Comparison of ENCODE assay signal across 4 cellular contexts in the genomic region with DNA sequence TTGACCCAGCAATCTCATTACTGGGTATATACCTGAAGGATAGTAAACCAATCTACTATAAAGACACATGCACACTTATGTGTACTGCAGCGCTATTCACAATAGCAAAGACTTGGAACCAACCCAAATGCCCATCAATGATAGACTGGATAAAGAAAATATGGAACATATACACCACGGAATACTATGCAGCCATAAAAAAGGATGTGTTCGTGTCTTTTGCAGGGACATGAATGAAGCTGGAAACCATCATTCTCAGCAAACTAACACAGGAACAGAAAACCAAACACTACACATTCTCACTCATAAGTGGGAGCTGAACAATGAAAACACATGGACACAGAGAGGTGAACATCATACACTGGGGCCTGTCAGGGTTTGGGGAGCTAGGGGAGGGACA.
DNase-seq lines count a peak whose midpoint lies in the region; ATAC-seq, FAIRE-seq and TF ChIP-seq lines count a peak whose summit lies in the region.
"Not testable (repeated sequence)": the region's sequence is repeated elsewhere in the genome, so short reads cannot be mapped to it uniquely, and the experiment has no call there.

No MANE protein-coding gene starts in this region.

- not testable (repeated sequence) for FAIRE-seq in K562 (lab: Jason Lieb, UNC); HepG2 (lab: Jason Lieb, UNC)

- not testable (repeated sequence) for H3K27me3 ChIP-seq in K562 (ENCODE audit: control insufficient read depth in 2 of 2, insufficient read depth in 2 of 2, low read length in 2 of 2); HepG2 (ENCODE audit: control insufficient read depth in 1 of 2, insufficient read depth in 2 of 2, low read length in 2 of 2)

- not testable (repeated sequence) for ATAC-seq in K562, HepG2

- H4K20me1 ChIP-seq in K562 (replicated peaks; ENCODE audit: control insufficient read depth, insufficient read depth, low read length); HepG2 (ENCODE audit: insufficient read depth, low read length): not testable (repeated sequence)

- BruUV-seq in K562 (replicated peaks; lab: Mats Ljungman, UMichigan); HepG2 (replicated peaks; lab: Mats Ljungman, UMichigan): not testable (repeated sequence)

- not testable (repeated sequence) for TF ChIP-seq RAD21 in K562 (CRISPR knock-in tag; conservative IDR thresholded peaks at IDR 0.05 in 1 of 2, IDR thresholded peaks at IDR 0.05 in 1 of 2); HepG2 (CRISPR knock-in tag; IDR thresholded peaks at IDR 0.05)

- not testable (repeated sequence) for H3K9ac ChIP-seq in K562 (ENCODE audit: insufficient read depth in 1 of 2, low read depth in 2 of 2, low read length in 2 of 2); HepG2 (ENCODE audit: insufficient read depth, low read depth, low read length)

- H3K9me3 ChIP-seq in HEK293 (ENCODE audit: control insufficient read depth, insufficient read depth, low read depth, low read length); K562 (replicated peaks; ENCODE audit: control insufficient read depth, insufficient read depth, low read depth, low read length); HepG2 (ENCODE audit: low read length): not testable (repeated sequence)

- POLR2A ChIA-PET in HEK293 (lab: Yijun Ruan, JAX); K562 (lab: Yijun Ruan, JAX); HepG2 (lab: Yijun Ruan, JAX): not testable (repeated sequence)

- not testable (repeated sequence) for TF ChIP-seq EP300 in K562 (IDR thresholded peaks at IDR 0.05; ENCODE audit: low read length); HepG2 (IDR thresholded peaks at IDR 0.05; ENCODE audit: low read depth in 2 of 2, low read length in 2 of 2); HepG2 (CRISPR knock-in tag; IDR thresholded peaks at IDR 0.05; ENCODE audit: borderline replicate concordance)

- TF ChIP-seq CTCF in HEK293 (tag by site-specific recombination; IDR thresholded peaks at IDR 0.05); VCaP (conservative IDR thresholded peaks at IDR 0.05); K562 (IDR thresholded peaks at IDR 0.05 in 2 of 3, conservative IDR thresholded peaks at IDR 0.05 in 1 of 3; ENCODE audit: insufficient read depth in 2 of 3, low read depth in 1 of 3, low read length in 3 of 3); HepG2 (CRISPR knock-in tag; IDR thresholded peaks at IDR 0.05): not testable (repeated sequence)

- H3K4me3 ChIP-seq in HEK293 (ENCODE audit: low read depth, low read length); K562; HepG2 (replicated peaks in 1 of 3; ENCODE audit: insufficient read depth in 1 of 3, low read depth in 2 of 3, low read length in 3 of 3): not testable (repeated sequence)

- not testable (repeated sequence) for H3K4me2 ChIP-seq in K562 (ENCODE audit: insufficient read depth, low read length); HepG2 (ENCODE audit: low read depth, low read length)

- not testable (repeated sequence) for H3K79me2 ChIP-seq in K562 (ENCODE audit: control insufficient read depth, insufficient read depth, low read length); HepG2 (ENCODE audit: insufficient read depth, low read length)

- not testable (repeated sequence) for H3K36me3 ChIP-seq in HEK293 (ENCODE audit: control insufficient read depth in 2 of 2, insufficient read depth in 1 of 2, low read length in 2 of 2); K562 (ENCODE audit: control insufficient read depth, insufficient read depth, low read length); HepG2 (replicated peaks in 1 of 2; ENCODE audit: control insufficient read depth in 1 of 2, insufficient read depth in 2 of 2, low read length in 2 of 2)

- in situ Hi-C loops in K562 (cut with MboI); HepG2 (cut with HindIII; ENCODE audit: extremely low pct_ligation_motif_present, low pct_unique_long_range_greater_than_20kb): not testable (repeated sequence)

- not testable (repeated sequence) for H3K4me1 ChIP-seq in HEK293 (ENCODE audit: control insufficient read depth, insufficient read depth, low read length); K562 (replicated peaks in 1 of 2; ENCODE audit: control insufficient read depth in 2 of 2, insufficient read depth in 2 of 2, low read length in 2 of 2)
- peaks cover 48% of the 10 kb centered on the region for H3K4me1 ChIP-seq in HepG2 (ENCODE audit: insufficient read depth, low read length)

- not testable (repeated sequence) for H2AFZ ChIP-seq in K562 (ENCODE audit: low read depth, low read length); HepG2 (ENCODE audit: low read length)

- not testable (repeated sequence) for H3K27ac ChIP-seq in HEK293 (ENCODE audit: extremely low read depth, low read depth, low read length); K562 (ENCODE audit: extremely low read depth, low read depth, low read length); HepG2 (ENCODE audit: extremely low read length, insufficient read depth, low read length)
- peak overlapping the region; percentile 19; the same call in 1 of the 2 replicates for H3K27ac ChIP-seq in VCaP

- CTCF ChIA-PET in HEK293 (lab: Yijun Ruan, JAX), result interaction anchor here (1.9 to 3.9 kb wide), 3 partner anchors 8 to 19 kb away, joined by 11 to 24 read pairs (median 12); no protein-coding TSS in a partner anchor
- CTCF ChIA-PET in K562 (lab: Yijun Ruan, JAX; ENCODE audit: low intra/inter-chr PET ratio), result not testable (repeated sequence)
- CTCF ChIA-PET in HepG2 (lab: Yijun Ruan, JAX; ENCODE audit: low intra/inter-chr PET ratio, low total read pairs), result interaction anchor here (2.5 kb wide), 1 partner anchor 139 kb away, joined by 42 read pairs; no protein-coding TSS in a partner anchor

- H3K9me1 ChIP-seq in K562 (ENCODE audit: control insufficient read depth, insufficient read depth, low read length), result not testable (repeated sequence)

- 0% methylated on average over 3 of the region's 3 CpGs for WGBS in K562 (ENCODE audit: insufficient coverage, low coverage, missing lambda C conversion rate)
- WGBS in HepG2 (ENCODE audit: low lambda C conversion rate), result 97% methylated on average over 3 of the region's 3 CpGs

- not testable (repeated sequence) for DNase-seq in K562 (ENCODE audit: extremely low read depth in 1 of 4, low spot score in 3 of 4); HepG2 (ENCODE audit: low spot score)

- not testable (repeated sequence) for TF ChIP-seq POLR2A in K562 (conservative IDR thresholded peaks at IDR 0.05); HepG2 (IDR thresholded peaks at IDR 0.05; ENCODE audit: insufficient read depth in 1 of 2, low read depth in 2 of 2, low read length in 2 of 2)

- intact Hi-C loops in K562 (cut with micrococcal nuclease), result not testable (repeated sequence)
- intact Hi-C loops in HepG2 (cut with micrococcal nuclease; ENCODE audit: unreplicated experiment), result loop anchor here (2.0 kb wide), 1 partner anchor 55 kb away; no protein-coding TSS in a partner anchor

TF ChIP-seq in HEK293, 187 proteins besides CTCF, POLR2A, EP300 and RAD21:
- TF ChIP-seq ZNF146 (tag by site-specific recombination; IDR thresholded peaks at IDR 0.05), result peak; percentile 84

TF ChIP-seq in K562, 482 proteins besides CTCF, POLR2A, EP300 and RAD21:
- peak; percentile 11 for TF ChIP-seq RBM25 (IDR thresholded peaks at IDR 0.05; ENCODE audit: low read depth, low read length, severe bottlenecking)
- peak; percentile 78 for TF ChIP-seq ZNF146 (CRISPR knock-in tag; IDR thresholded peaks at IDR 0.05; ENCODE audit: unreplicated experiment)

TF ChIP-seq in HepG2, 621 proteins besides CTCF, POLR2A, EP300 and RAD21:
- TF ChIP-seq, protein P1, sequence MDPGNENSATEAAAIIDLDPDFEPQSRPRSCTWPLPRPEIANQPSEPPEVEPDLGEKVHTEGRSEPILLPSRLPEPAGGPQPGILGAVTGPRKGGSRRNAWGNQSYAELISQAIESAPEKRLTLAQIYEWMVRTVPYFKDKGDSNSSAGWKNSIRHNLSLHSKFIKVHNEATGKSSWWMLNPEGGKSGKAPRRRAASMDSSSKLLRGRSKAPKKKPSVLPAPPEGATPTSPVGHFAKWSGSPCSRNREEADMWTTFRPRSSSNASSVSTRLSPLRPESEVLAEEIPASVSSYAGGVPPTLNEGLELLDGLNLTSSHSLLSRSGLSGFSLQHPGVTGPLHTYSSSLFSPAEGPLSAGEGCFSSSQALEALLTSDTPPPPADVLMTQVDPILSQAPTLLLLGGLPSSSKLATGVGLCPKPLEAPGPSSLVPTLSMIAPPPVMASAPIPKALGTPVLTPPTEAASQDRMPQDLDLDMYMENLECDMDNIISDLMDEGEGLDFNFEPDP (CRISPR knock-in tag; conservative IDR thresholded peaks at IDR 0.05), result 0 out of 2 replicates have a peak, but pooled peaks have one; percentile 40
- peak; percentile 48; the same call in 1 of the 2 replicates for TF ChIP-seq ZMYM3 (CRISPR knock-in tag; IDR thresholded peaks at IDR 0.05)
